ENCODE assay signal across 9 cellular contexts in genomic region chr1:232538224-232538942, GRCh38.
DNase-seq lines count a peak whose midpoint lies in the region.
"Had no signal": no experiment of that assay in that cellular context is flagged by ENCODE, and none has a peak within 500 bp of the region (broad histone marks: within the 10 kb centered on the region; RNA-seq: fewer than 3 reads in every experiment).

No MANE protein-coding gene starts in this region.

- peak; percentile 74 for DNase-seq in COLO668 (lab: John Stamatoyannopoulos, UW; ENCODE audit: unreplicated experiment)
- peak; percentile 56 for DNase-seq in HS-27A (ENCODE audit: low read depth)
- peak; percentile 84 for DNase-seq in SW480 (ENCODE audit: low spot score)
- peak; percentile 75 for DNase-seq in iris pigment epithelial cell (ENCODE audit: low read depth)
- DNase-seq in NCI-H1694 treated with DMSO at 0.1 percent for 48 hours (lab: John Stamatoyannopoulos, UW) = no peak
- DNase-seq in NCI-H524 (lab: John Stamatoyannopoulos, UW) = no peak
- DNase-seq in C1 segment of cervical spinal cord (lab: John Stamatoyannopoulos, UW) = no peak
- no peak for DNase-seq in SHP77 (lab: John Stamatoyannopoulos, UW)
- DNase-seq: T-helper 17 cell had no signal

Comparison
In these comparisons a context has a peak if more than half of its experiments do, and no peak if none do; other contexts are left out.
1. DNase-seq: peak in COLO668 (single experiment), HS-27A (single experiment), SW480 (single experiment) and iris pigment epithelial cell (single experiment); none in NCI-H1694 treated with DMSO at 0.1 percent for 48 hours (single experiment), NCI-H524 (0 of 2), C1 segment of cervical spinal cord (0 of 14) and SHP77 (0 of 2).